ENCODE assay signal across 8 cellular contexts in genomic region chr6:32627831-32628230, GRCh38. TPM values are rescaled to one million over a fixed set of nuclear protein-coding genes. Genes with fewer than 3 reads are reported as not detected.
DNase-seq lines count a peak whose midpoint lies in the region; ATAC-seq, FAIRE-seq and TF ChIP-seq lines count a peak whose summit lies in the region.

No MANE protein-coding gene starts in this region.

- CTCF ChIA-PET in RWPE1 (lab: Yijun Ruan, JAX), result no interaction called here

- no peak overlapping the region for H4K5ac ChIP-seq in mesendoderm (ENCODE audit: low read length)

- H2BK5ac ChIP-seq in mesendoderm (ENCODE audit: low read length), result no peak overlapping the region

- 65% methylated on average over 3 of the region's 3 CpGs for WGBS in prostate gland
- no CpG with 5 or more reads among the region's 3 CpGs for WGBS in mesendoderm (ENCODE audit: extremely low coverage, insufficient coverage, low lambda C conversion rate)

- no peaks in the 10 kb centered on the region for H3K9me3 ChIP-seq in prostate gland

- DNase-seq in RWPE1 (ENCODE audit: low spot score) (peak; percentile 19), glomerular visceral epithelial cell (ENCODE audit: extremely low spot score) (peak; percentile 48), prostate gland (ENCODE audit: low spot score) (no peak), 8988T (no peak), mesendoderm (no peak)

- no peaks in the 10 kb centered on the region for H3K79me2 ChIP-seq in mesendoderm (ENCODE audit: control insufficient read depth, insufficient read depth, low read length)

- no peak overlapping the region for H3K27ac ChIP-seq in RWPE1
- no peak overlapping the region for H3K27ac ChIP-seq in prostate gland
- no peak overlapping the region for H3K27ac ChIP-seq in mesendoderm (ENCODE audit: low read depth, low read length)

- H3K36me3 ChIP-seq in prostate gland (no peaks in the 10 kb centered on the region), mesendoderm (ENCODE audit: control insufficient read depth, insufficient read depth, low read length) (no peaks in the 10 kb centered on the region)

- intact Hi-C loops in prostate gland (cut with DNase I), result no loop called here

- H3K4me1 ChIP-seq in prostate gland (replicated peaks) (no peaks in the 10 kb centered on the region), mesendoderm (ENCODE audit: control insufficient read depth, low read depth, low read length) (no peaks in the 10 kb centered on the region)

- POLR2A ChIA-PET in RWPE1 (lab: Yijun Ruan, JAX; ENCODE audit: low non-redundant PET), result no interaction called here

- H3K4me2 ChIP-seq in mesendoderm (ENCODE audit: low read length), result no peak overlapping the region

- no peak overlapping the region for H3K4ac ChIP-seq in mesendoderm (ENCODE audit: low read depth, low read length)

- TF ChIP-seq CTCF in RWPE1 (conservative IDR thresholded peaks at IDR 0.05; ENCODE audit: low read depth), result no peak
- no peak for TF ChIP-seq CTCF in prostate gland (IDR thresholded peaks at IDR 0.05)

- H4K8ac ChIP-seq in mesendoderm (ENCODE audit: low read depth, low read length), result no peak overlapping the region

- H2AK5ac ChIP-seq in mesendoderm (ENCODE audit: low read length), result no peak overlapping the region

- no peak overlapping the region for H3K56ac ChIP-seq in mesendoderm (ENCODE audit: low read length)

- no peaks in the 10 kb centered on the region for H3K79me1 ChIP-seq in mesendoderm (ENCODE audit: low read length)

- no peak overlapping the region for H3K18ac ChIP-seq in mesendoderm (ENCODE audit: low read length)

- FAIRE-seq in A204.1 (lab: Jason Lieb, UNC), result peak; percentile 91

- no peak overlapping the region for H3K23ac ChIP-seq in mesendoderm (ENCODE audit: low read length)

- H3K27me3 ChIP-seq in prostate gland (replicated peaks; ENCODE audit: insufficient read depth), result no peaks in the 10 kb centered on the region
- H3K27me3 ChIP-seq in mesendoderm (ENCODE audit: insufficient read depth, low read length, poor library complexity), result no peaks in the 10 kb centered on the region

- H2BK120ac ChIP-seq in mesendoderm (ENCODE audit: low read depth, low read length), result no peak overlapping the region

- ATAC-seq in GM18520 (IDR thresholded peaks at IDR 0.05; ENCODE audit: unreplicated experiment), result peak; percentile 33
- no peak for ATAC-seq in HG03280 (IDR thresholded peaks at IDR 0.05; ENCODE audit: unreplicated experiment)

- no peak overlapping the region for H3K9ac ChIP-seq in mesendoderm (ENCODE audit: low read length)

- H3K4me3 ChIP-seq in prostate gland (no peak overlapping the region), mesendoderm (ENCODE audit: low read length) (no peak overlapping the region)

- TF ChIP-seq POLR2A in prostate gland (IDR thresholded peaks at IDR 0.05), result no peak

- no peak overlapping the region for H2BK15ac ChIP-seq in mesendoderm (replicated peaks; ENCODE audit: low read depth)

RNA-seq across cellular contexts. Expression of gene HLA-DQA1, which starts 9.4 kb away (rescaled TPM):
- 1 to 10 TPM; 2.4 to 3.7 TPM for total RNA-seq in prostate gland
- polyA plus RNA-seq in mesendoderm (2013, experiment 1 of 2), result 0.07 TPM
- polyA plus RNA-seq in mesendoderm (2013, experiment 2 of 2), result not detected

RNA-seq across cellular contexts. Expression of gene HLA-DRB1, which starts 38.2 kb away (rescaled TPM):
- 10 to 100 TPM; 14.7 to 22.1 TPM for total RNA-seq in prostate gland
- polyA plus RNA-seq in mesendoderm (2013, experiment 1 of 2), result 2.2 TPM
- polyA plus RNA-seq in mesendoderm (2013, experiment 2 of 2), result 2.2 TPM

RNA-seq across cellular contexts. Expression of gene HLA-DQB1, which starts 38.6 kb away (rescaled TPM):
- 1 to 10 TPM; 1.0 to 3.0 TPM for total RNA-seq in prostate gland
- 0.66 TPM for polyA plus RNA-seq in mesendoderm (2013, experiment 1 of 2)
- 0.63 TPM for polyA plus RNA-seq in mesendoderm (2013, experiment 2 of 2)

Comparison
In these comparisons a context has a peak if more than half of its experiments do, and no peak if none do; other contexts are left out.
1. DNase-seq: peak in RWPE1 (single experiment) and glomerular visceral epithelial cell (single experiment); none in prostate gland (single experiment), 8988T (single experiment) and mesendoderm (single experiment).